Comparison of ENCODE assay signal across 15 cellular contexts in the genomic region with DNA sequence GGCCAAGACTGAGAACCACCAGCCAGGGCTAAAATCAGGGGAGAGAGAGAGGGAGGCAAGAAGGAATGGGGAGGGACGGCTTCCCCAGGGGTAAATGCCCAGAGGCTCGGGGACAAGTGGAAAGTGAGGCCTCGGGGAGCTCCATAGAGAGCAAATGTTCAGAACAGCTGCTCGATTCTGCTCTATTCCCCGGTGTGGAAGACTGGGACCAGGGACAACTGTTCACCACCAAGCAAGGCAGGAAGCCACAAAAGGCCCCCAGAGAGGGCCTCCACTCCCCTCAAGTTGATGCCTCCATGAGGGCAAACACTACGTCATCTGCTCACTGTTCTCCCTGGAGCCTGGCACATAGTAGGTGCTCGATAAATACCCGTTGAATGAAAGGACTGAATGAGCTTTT.
"Had no signal": no experiment of that assay in that cellular context is flagged by ENCODE, and none has a peak within 500 bp of the region (broad histone marks: within the 10 kb centered on the region; RNA-seq: fewer than 3 reads in every experiment).

No MANE protein-coding gene starts in this region.

- H3K36me3 Mint-ChIP-seq: naive thymus-derived CD4-positive, alpha-beta T cell had no signal

- H3K4me3 Mint-ChIP-seq: activated CD8-positive, alpha-beta T cell treated with anti-CD3 and anti-CD28 coated beads for 36 hours; activated naive CD8-positive, alpha-beta T cell treated with anti-CD3 and anti-CD28 coated beads, Interleukin-2, amount 50 U/mL, for 24 hours; naive thymus-derived CD4-positive, alpha-beta T cell had no signal

- H3K4me3 ChIP-seq: cardiac muscle cell, coronary artery, psoas muscle, stomach, uterus had no signal

- H3K27ac Mint-ChIP-seq: activated CD8-positive, alpha-beta T cell treated with anti-CD3 and anti-CD28 coated beads for 36 hours; activated naive CD8-positive, alpha-beta T cell treated with anti-CD3 and anti-CD28 coated beads, Interleukin-2, amount 50 U/mL, for 24 hours had no signal

- H3K27me3 Mint-ChIP-seq: activated CD8-positive, alpha-beta T cell treated with anti-CD3 and anti-CD28 coated beads for 36 hours; activated naive CD8-positive, alpha-beta T cell treated with anti-CD3 and anti-CD28 coated beads, Interleukin-2, amount 50 U/mL, for 24 hours; naive thymus-derived CD4-positive, alpha-beta T cell had no signal

- H3K27me3 ChIP-seq: cardiac muscle cell, stomach, uterus had no signal

- DNase-seq: activated CD8-positive, alpha-beta memory T cell treated with anti-CD3 and anti-CD28 coated beads, Interleukin-2, amount 50 U/mL, for 48 hours; activated CD8-positive, alpha-beta T cell treated with anti-CD3 and anti-CD28 coated beads for 36 hours; activated naive CD4-positive, alpha-beta T cell treated with Interleukin-2 at 50 U/mL for 16 hours; activated naive CD8-positive, alpha-beta T cell treated with anti-CD3 and anti-CD28 coated beads, Interleukin-2, amount 50 U/mL, for 24 hours; erythroblast; naive thymus-derived CD4-positive, alpha-beta T cell; psoas muscle; stimulated activated CD4-positive, alpha-beta T cell treated with anti-CD3 and anti-CD28 coated beads, Interleukin-2, amount 100 ng/mL, for 24 hours; stomach; T1000; uterus had no signal

- H3K27ac ChIP-seq: coronary artery, psoas muscle, stomach, uterus, VCaP had no signal

- H3K9me3 Mint-ChIP-seq: activated CD8-positive, alpha-beta T cell treated with anti-CD3 and anti-CD28 coated beads for 36 hours; activated naive CD8-positive, alpha-beta T cell treated with anti-CD3 and anti-CD28 coated beads, Interleukin-2, amount 50 U/mL, for 24 hours; naive thymus-derived CD4-positive, alpha-beta T cell had no signal

- ATAC-seq: activated CD8-positive, alpha-beta T cell treated with anti-CD3 and anti-CD28 coated beads for 36 hours; activated naive CD8-positive, alpha-beta T cell treated with anti-CD3 and anti-CD28 coated beads, Interleukin-2, amount 50 U/mL, for 24 hours; naive thymus-derived CD4-positive, alpha-beta T cell; psoas muscle; sciatic nerve had no signal
